24 cellular contexts compared by ENCODE assay signal in the genomic region with DNA sequence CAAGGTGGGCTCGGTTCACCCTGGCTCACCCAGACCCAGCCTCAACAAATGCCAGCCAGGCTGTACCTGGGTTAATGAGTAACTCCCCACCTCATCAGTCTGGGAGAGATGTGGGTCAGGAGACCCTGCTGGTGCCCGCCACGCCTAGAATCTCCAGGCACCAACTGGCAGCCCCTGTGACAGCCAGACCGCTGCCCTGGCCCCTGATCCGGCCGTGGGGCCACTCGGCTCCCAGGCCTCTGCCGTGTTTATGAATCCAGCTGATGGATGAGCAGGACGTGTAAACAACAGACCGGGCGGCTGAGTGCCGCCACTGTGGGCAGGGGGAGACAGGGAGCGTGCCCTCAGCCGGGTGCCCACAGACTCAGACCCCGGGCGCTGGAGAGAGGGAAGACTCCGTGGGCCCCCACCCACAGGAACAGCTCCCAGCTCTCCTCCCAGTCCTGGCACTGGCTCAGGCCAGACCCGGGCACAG.
"Had no signal": no experiment of that assay in that cellular context is flagged by ENCODE, and none has a peak within 500 bp of the region (broad histone marks: within the 10 kb centered on the region; RNA-seq: fewer than 3 reads in every experiment).

No MANE protein-coding gene starts in this region.

- H3K27ac Mint-ChIP-seq: activated CD4-positive, alpha-beta T cell treated with anti-CD3 and anti-CD28 coated beads, Interleukin-2, amount 10 ng/mL, durations not matched to agents 7 days and 5 days; activated T-helper 17 cell treated with anti-CD3 and anti-CD28 coated beads, Interleukin-2, amount 50 U/mL, for 72 hours; naive B cell; stimulated activated effector memory CD8-positive, alpha-beta T cell treated with anti-CD3 and anti-CD28 coated beads, Interleukin-12 subunit alpha, Interleukin-12 subunit beta, amount 100 ng/mL, for 72 hours; type B pancreatic cell had no signal

- H3K27me3 ChIP-seq: brain microvascular endothelial cell, foreskin keratinocyte, testis had no signal

- H3K4me3 Mint-ChIP-seq: activated CD4-positive, alpha-beta T cell treated with anti-CD3 and anti-CD28 coated beads, Interleukin-2, amount 10 ng/mL, durations not matched to agents 7 days and 5 days; activated T-helper 17 cell treated with anti-CD3 and anti-CD28 coated beads, Interleukin-2, amount 50 U/mL, for 72 hours; naive B cell; neural crest cell; stimulated activated effector memory CD8-positive, alpha-beta T cell treated with anti-CD3 and anti-CD28 coated beads, Interleukin-12 subunit alpha, Interleukin-12 subunit beta, amount 100 ng/mL, for 72 hours; type B pancreatic cell had no signal

- H3K4me1 Mint-ChIP-seq: activated CD4-positive, alpha-beta T cell treated with anti-CD3 and anti-CD28 coated beads, Interleukin-2, amount 10 ng/mL, durations not matched to agents 7 days and 5 days; activated T-helper 17 cell treated with anti-CD3 and anti-CD28 coated beads, Interleukin-2, amount 50 U/mL, for 72 hours; naive B cell; neural crest cell; stimulated activated effector memory CD8-positive, alpha-beta T cell treated with anti-CD3 and anti-CD28 coated beads, Interleukin-12 subunit alpha, Interleukin-12 subunit beta, amount 100 ng/mL, for 72 hours had no signal

- H3K27ac ChIP-seq: brain microvascular endothelial cell, foreskin keratinocyte, SK-N-MC, testis, VCaP had no signal

- H3K36me3 Mint-ChIP-seq: naive B cell, type B pancreatic cell had no signal

- H3K27me3 Mint-ChIP-seq: activated CD4-positive, alpha-beta T cell treated with anti-CD3 and anti-CD28 coated beads, Interleukin-2, amount 10 ng/mL, durations not matched to agents 7 days and 5 days; activated T-helper 17 cell treated with anti-CD3 and anti-CD28 coated beads, Interleukin-2, amount 50 U/mL, for 72 hours; naive B cell; type B pancreatic cell had no signal

- H3K4me3 ChIP-seq: SK-N-MC, testis had no signal

- H3K36me3 ChIP-seq: brain microvascular endothelial cell had no signal

- DNase-seq: activated CD4-positive, alpha-beta T cell treated with anti-CD3 and anti-CD28 coated beads, Interleukin-2, amount 10 ng/mL, durations not matched to agents 7 days and 5 days; activated T-cell treated with anti-CD3 and anti-CD28 coated beads, Interleukin-2, amount 50 U/mL, for 1 hour; brain microvascular endothelial cell; caudate nucleus; dermis blood vessel endothelial cell; effector CD8-positive, alpha-beta T cell; foreskin keratinocyte; left ventricle myocardium superior; naive B cell; stimulated activated CD4-positive, alpha-beta T cell treated with anti-CD3 and anti-CD28 coated beads, Interleukin-2, amount 100 ng/mL, for 24 hours; SW 1271; T-helper 2 cell; testis had no signal

- H3K4me1 ChIP-seq: foreskin keratinocyte, testis had no signal

- ATAC-seq: activated CD4-positive, CD25-positive, alpha-beta regulatory T cell treated with anti-CD3 and anti-CD28 coated beads, Interleukin-2, amount 50 U/mL, for 24 hours; activated T-helper 17 cell treated with anti-CD3 and anti-CD28 coated beads, Interleukin-2, amount 50 U/mL, for 72 hours; foreskin keratinocyte; left ventricle myocardium superior; sciatic nerve; stimulated activated effector memory CD8-positive, alpha-beta T cell treated with anti-CD3 and anti-CD28 coated beads, Interleukin-12 subunit alpha, Interleukin-12 subunit beta, amount 100 ng/mL, for 72 hours had no signal

- FAIRE-seq: keratinocyte, small intestine had no signal

- H3K9me3 Mint-ChIP-seq: activated CD4-positive, alpha-beta T cell treated with anti-CD3 and anti-CD28 coated beads, Interleukin-2, amount 10 ng/mL, durations not matched to agents 7 days and 5 days; activated naive CD4-positive, alpha-beta T cell treated with anti-CD3 and anti-CD28 coated beads, Interleukin-2, amount 50 U/mL, for 72 hours; activated T-helper 17 cell treated with anti-CD3 and anti-CD28 coated beads, Interleukin-2, amount 50 U/mL, for 72 hours; neural crest cell; stimulated activated effector memory CD8-positive, alpha-beta T cell treated with anti-CD3 and anti-CD28 coated beads, Interleukin-12 subunit alpha, Interleukin-12 subunit beta, amount 100 ng/mL, for 72 hours; type B pancreatic cell had no signal

- H3K9me3 ChIP-seq: testis had no signal
